Comparison of ENCODE assay signal across 16 cellular contexts in genomic region chr2:226657340-226658053, GRCh38.
"Had no signal": no experiment of that assay in that cellular context is flagged by ENCODE, and none has a peak within 500 bp of the region (broad histone marks: within the 10 kb centered on the region; RNA-seq: fewer than 3 reads in every experiment).

No MANE protein-coding gene starts in this region.

- H3K36me3 ChIP-seq: heart left ventricle, left lung, lower lobe of right lung, sigmoid colon had no signal

- H3K4me1 ChIP-seq: parathyroid adenoma had no signal

- ATAC-seq: heart left ventricle; lower lobe of right lung; naive thymus-derived CD4-positive, alpha-beta T cell had no signal

- H3K4me3 ChIP-seq: heart left ventricle, left lung, lower lobe of right lung, sigmoid colon, skin epidermis had no signal

- H3K9me3 ChIP-seq: heart left ventricle, left lung, lower lobe of right lung, sigmoid colon had no signal

- H3K27ac ChIP-seq: heart left ventricle, left lung, lower lobe of right lung, parathyroid adenoma, skin epidermis had no signal

- H2AFZ ChIP-seq: parathyroid adenoma had no signal

- H3K79me2 ChIP-seq: parathyroid adenoma had no signal

- H3K9ac ChIP-seq: parathyroid adenoma had no signal

- FAIRE-seq: frontal cortex had no signal

- DNase-seq: effector memory CD4-positive, alpha-beta T cell; heart left ventricle; hippocampal formation; kidney glomerular epithelial cell; left lung; lower lobe of right lung; mesendoderm; naive thymus-derived CD4-positive, alpha-beta T cell; nephron progenitor cell; sigmoid colon; stimulated activated CD4-positive, alpha-beta T cell treated with anti-CD3 and anti-CD28 coated beads, Interleukin-12 subunit alpha, Interleukin-12 subunit beta, amount 100 ng/mL, for 4 hours; stimulated activated naive CD4-positive, alpha-beta T cell treated with Interleukin-2 at 50 U/mL for 16 hours; trophoblast cell had no signal

- H3K27ac Mint-ChIP-seq: naive thymus-derived CD4-positive, alpha-beta T cell; nephron progenitor cell had no signal

- H3K27me3 ChIP-seq: heart left ventricle, sigmoid colon had no signal

- H3K4me3 Mint-ChIP-seq: naive thymus-derived CD4-positive, alpha-beta T cell; nephron progenitor cell had no signal
